ENCODE assay signal across 26 cellular contexts in genomic region chr16:69672998-69673713, GRCh38. TPM values are rescaled to one million over a fixed set of nuclear protein-coding genes. Genes with fewer than 3 reads are reported as not detected.
DNase-seq lines count a peak whose midpoint lies in the region; ATAC-seq and TF ChIP-seq lines count a peak whose summit lies in the region.
"Had no signal": no experiment of that assay in that cellular context is flagged by ENCODE, and none has a peak within 500 bp of the region (broad histone marks: within the 10 kb centered on the region; RNA-seq: fewer than 3 reads in every experiment).

No MANE protein-coding gene starts in this region.

- H3K4me3 Mint-ChIP-seq in CD4-positive, CD25-positive, alpha-beta regulatory T cell: no peak overlapping the region
- no peak overlapping the region for H3K4me3 Mint-ChIP-seq in activated naive CD8-positive, alpha-beta T cell treated with anti-CD3 and anti-CD28 coated beads for 36 hours
- H3K4me3 Mint-ChIP-seq: nephron progenitor cell had no signal

- ATAC-seq in CD4-positive, CD25-positive, alpha-beta regulatory T cell (ENCODE audit: low read depth in 2 of 2): no peak
- ATAC-seq in HG03457 (IDR thresholded peaks at IDR 0.05; ENCODE audit: unreplicated experiment) (no peak), HG03460 (IDR thresholded peaks at IDR 0.05; ENCODE audit: unreplicated experiment) (no peak), HG03565 (IDR thresholded peaks at IDR 0.05; ENCODE audit: unreplicated experiment) (no peak)
- ATAC-seq: gastroesophageal sphincter, left cardiac atrium, PC-3, SK-N-SH treated with all-trans-retinoic acid at 6 μM for 48 hours had no signal

- H3K4me3 ChIP-seq in CD4-positive, CD25-positive, alpha-beta regulatory T cell (ENCODE audit: low read depth, low read length): no peak overlapping the region
- H3K4me3 ChIP-seq in fibroblast of villous mesenchyme (ENCODE audit: low read depth, low read length): no peak overlapping the region
- H3K4me3 ChIP-seq: dorsolateral prefrontal cortex, gastroesophageal sphincter, tibial nerve had no signal

- DNase-seq in CD4-positive, CD25-positive, alpha-beta regulatory T cell: no peak
- DNase-seq in GM04503 (ENCODE audit: low read depth) (peak; percentile 13), fibroblast of villous mesenchyme (ENCODE audit: low read depth) (peak; percentile 66), cardiac septum (ENCODE audit: low spot score) (no peak)
- no peak for DNase-seq in activated naive CD8-positive, alpha-beta T cell treated with anti-CD3 and anti-CD28 coated beads for 36 hours
- DNase-seq: activated CD4-positive, alpha-beta T cell treated with anti-CD3 and anti-CD28 coated beads, Interleukin-2, amount 50 U/mL, for 48 hours; activated CD8-positive, alpha-beta memory T cell treated with anti-CD3 and anti-CD28 coated beads, Interleukin-2, amount 50 U/mL, for 4 hours; activated effector memory CD4-positive, alpha-beta T cell treated with Interleukin-2 at 50 U/mL for 16 hours; dorsolateral prefrontal cortex; H7; hippocampal formation; left cardiac atrium; NCI-H1105; NCI-H1930; NCI-H2171 treated with DMSO at 0.1 percent for 48 hours; NCI-H524 treated with DMSO at 0.1 percent for 48 hours; nephron progenitor cell; PC-3; stimulated activated CD4-positive, alpha-beta T cell treated with anti-CD3 and anti-CD28 coated beads, Interleukin-4, amount 100 ng/mL, for 4 hours; T-helper 2 cell had no signal

- no peaks in the 10 kb centered on the region for H3K9me3 ChIP-seq in CD4-positive, CD25-positive, alpha-beta regulatory T cell (ENCODE audit: control insufficient read depth in 2 of 2, low read length in 2 of 2)
- H3K9me3 ChIP-seq: gastroesophageal sphincter, tibial nerve had no signal

- peak overlapping the region in 2 of 3 donors; percentile 67 to 72 for H3K27ac Mint-ChIP-seq in CD4-positive, CD25-positive, alpha-beta regulatory T cell
- H3K27ac Mint-ChIP-seq in activated naive CD8-positive, alpha-beta T cell treated with anti-CD3 and anti-CD28 coated beads for 36 hours: peak overlapping the region; percentile 12
- H3K27ac Mint-ChIP-seq: nephron progenitor cell had no signal

- no peaks in the 10 kb centered on the region for H3K27me3 Mint-ChIP-seq in CD4-positive, CD25-positive, alpha-beta regulatory T cell
- no peaks in the 10 kb centered on the region for H3K27me3 Mint-ChIP-seq in activated naive CD8-positive, alpha-beta T cell treated with anti-CD3 and anti-CD28 coated beads for 36 hours

- peaks cover 25% of the 10 kb centered on the region for H3K36me3 Mint-ChIP-seq in CD4-positive, CD25-positive, alpha-beta regulatory T cell
- H3K36me3 Mint-ChIP-seq in activated naive CD8-positive, alpha-beta T cell treated with anti-CD3 and anti-CD28 coated beads for 36 hours: peaks cover 26% of the 10 kb centered on the region

- H3K36me3 ChIP-seq in CD4-positive, CD25-positive, alpha-beta regulatory T cell (ENCODE audit: control insufficient read depth, insufficient read depth, low read length): peaks cover 58% of the 10 kb centered on the region

- H3K4me1 Mint-ChIP-seq in CD4-positive, CD25-positive, alpha-beta regulatory T cell: peaks cover 0 to 9% (median 4%) of the 10 kb centered on the region in 4 donors
- no peaks in the 10 kb centered on the region for H3K4me1 Mint-ChIP-seq in activated naive CD8-positive, alpha-beta T cell treated with anti-CD3 and anti-CD28 coated beads for 36 hours
- H3K4me1 Mint-ChIP-seq: nephron progenitor cell had no signal

- no peaks in the 10 kb centered on the region for H3K4me1 ChIP-seq in CD4-positive, CD25-positive, alpha-beta regulatory T cell (ENCODE audit: control insufficient read depth, insufficient read depth, low read length, poor library complexity, severe bottlenecking)

- no peaks in the 10 kb centered on the region for H3K27me3 ChIP-seq in CD4-positive, CD25-positive, alpha-beta regulatory T cell (ENCODE audit: control insufficient read depth, insufficient read depth, low read length)
- H3K27me3 ChIP-seq: dorsolateral prefrontal cortex, gastroesophageal sphincter, tibial nerve had no signal

- peaks cover 0 to 1% (median 0%) of the 10 kb centered on the region in 7 donors for H3K9me3 Mint-ChIP-seq in CD4-positive, CD25-positive, alpha-beta regulatory T cell
- H3K9me3 Mint-ChIP-seq in activated naive CD8-positive, alpha-beta T cell treated with anti-CD3 and anti-CD28 coated beads for 36 hours: no peaks in the 10 kb centered on the region
- H3K9me3 Mint-ChIP-seq: nephron progenitor cell had no signal

- H3K27ac ChIP-seq in CD4-positive, CD25-positive, alpha-beta regulatory T cell (ENCODE audit: insufficient read depth, low read length, poor library complexity, severe bottlenecking): no peak overlapping the region
- H3K27ac ChIP-seq: dorsolateral prefrontal cortex, gastroesophageal sphincter, tibial nerve had no signal

- no peak for TF ChIP-seq CTCF in fibroblast of villous mesenchyme (IDR thresholded peaks at IDR 0.05; ENCODE audit: insufficient read depth, low read depth, low read length)

- intact Hi-C loops in cardiac septum (cut with DNase I): no loop called here

RNA-seq across cellular contexts. Expression of gene NQO1, which starts 53.2 kb away (rescaled TPM):
- total RNA-seq in CD4-positive, CD25-positive, alpha-beta regulatory T cell: 3.9 TPM
- 10 to 100 TPM in 2 of 4 donors, 1 to 10 TPM in 2; 4.1 to 15.1 (median 8.7) TPM for polyA plus RNA-seq in CD4-positive, CD25-positive, alpha-beta regulatory T cell
- 10 to 100 TPM in 1 of 2 experiments, 1 to 10 TPM in 1; 9.9 to 11.3 TPM for total RNA-seq in activated naive CD8-positive, alpha-beta T cell treated with anti-CD3 and anti-CD28 coated beads for 36 hours
- total RNA-seq in fibroblast of villous mesenchyme (384 and 934 TPM in 2 replicates), cardiac septum (15.8 TPM)

Comparison
In these comparisons a context has a peak if more than half of its experiments do, and no peak if none do; other contexts are left out.
1. DNase-seq: peak in GM04503 (single experiment) and fibroblast of villous mesenchyme (single experiment); none in CD4-positive, CD25-positive, alpha-beta regulatory T cell (0 of 3), activated naive CD8-positive, alpha-beta T cell treated with anti-CD3 and anti-CD28 coated beads for 36 hours (single experiment) and cardiac septum (single experiment).
2. RNA of gene NQO1, which starts 53.2 kb away (total RNA-seq): 384 to 934 TPM in fibroblast of villous mesenchyme; 15.8 TPM in cardiac septum (single experiment), 9.9 to 11.3 TPM in activated naive CD8-positive, alpha-beta T cell treated with anti-CD3 and anti-CD28 coated beads for 36 hours and 3.9 TPM in CD4-positive, CD25-positive, alpha-beta regulatory T cell (single experiment); every median in the first group is over 10 times any median in the second.